In the genomic region with DNA sequence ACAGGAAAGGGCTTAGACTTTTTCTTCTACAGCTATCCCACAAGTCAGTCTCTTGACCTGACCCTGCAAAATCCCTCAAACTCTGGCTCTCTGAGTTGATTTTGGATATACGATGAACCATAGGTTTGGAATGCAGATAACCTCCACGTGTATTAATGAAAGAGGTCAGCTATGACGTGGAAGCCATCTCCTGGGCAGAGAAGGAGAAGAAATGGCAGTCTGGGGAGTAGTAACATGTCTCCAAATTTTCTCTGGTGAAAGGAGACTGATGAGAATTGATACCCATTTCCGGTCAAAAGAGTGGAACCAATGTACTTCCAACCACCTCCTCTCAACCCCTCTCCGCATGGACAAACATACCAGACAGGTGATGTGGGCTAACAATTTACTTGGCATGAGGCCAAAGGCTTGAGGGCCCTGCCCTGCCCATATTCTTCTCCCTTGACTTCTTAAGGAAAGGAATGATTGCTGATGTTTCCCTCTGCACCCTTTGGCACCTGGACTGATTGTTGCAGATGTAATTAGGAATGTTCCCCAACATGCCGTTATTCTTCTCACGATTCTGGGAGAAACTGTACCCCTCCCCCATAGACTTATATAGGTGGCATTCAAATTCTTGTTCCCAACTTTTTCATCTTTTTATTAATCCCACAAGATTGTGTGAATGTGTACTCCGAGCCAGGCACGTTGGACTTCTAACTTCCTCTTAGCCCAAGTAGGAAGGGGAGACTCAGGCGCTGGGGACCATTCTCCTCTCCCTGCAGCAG, we compare ENCODE assay signal across 8 cellular contexts. TPM values are rescaled to one million over a fixed set of nuclear protein-coding genes. Genes with fewer than 3 reads are reported as not detected.
A peak's percentile ranks its signal among the peaks of the same experiment; 100 is the strongest.
DNase-seq lines count a peak whose midpoint lies in the region; ATAC-seq and TF ChIP-seq lines count a peak whose summit lies in the region.

No MANE protein-coding gene starts in this region.

- peaks cover 0 to 12% (median 10%) of the 10 kb centered on the region in 3 experiments; a peak in 3 of 7 replicates for H3K36me3 Mint-ChIP-seq in H9 (ENCODE audit: insufficient read depth in 1 of 3, low read depth in 3 of 3)

- H3K36me3 ChIP-seq in smooth muscle cell (ENCODE audit: low read depth), result no peaks in the 10 kb centered on the region

- no peak overlapping the region for H2BK12ac ChIP-seq in H9 (ENCODE audit: insufficient read length, low read depth, low read length)

- TF ChIP-seq CTCF in H9 (conservative IDR thresholded peaks at IDR 0.05) (no peak), smooth muscle cell (IDR thresholded peaks at IDR 0.05; ENCODE audit: borderline replicate concordance, insufficient read depth, poor library complexity, severe bottlenecking) (no peak)

- no peak overlapping the region for H2BK5ac ChIP-seq in H9 (ENCODE audit: insufficient read length, low read length)

- H2AFZ ChIP-seq in H9 (ENCODE audit: low read length) (no peak overlapping the region), smooth muscle cell (ENCODE audit: low read depth) (peak overlapping the region; percentile 67)

- intact Hi-C loops in right cardiac atrium (cut with DNase I), result loop anchor here in 1 of 4 donors (10.0 kb wide), 1 partner anchor 74 kb away; no protein-coding TSS in a partner anchor

- no peaks in the 10 kb centered on the region for H3K79me1 ChIP-seq in H9 (ENCODE audit: insufficient read depth, low read depth, low read length, poor library complexity, severe bottlenecking)

- no peaks in the 10 kb centered on the region for H3K27me3 ChIP-seq in H9 (ENCODE audit: insufficient read depth, low read length)
- H3K27me3 ChIP-seq in right cardiac atrium (ENCODE audit: control insufficient read depth, insufficient read depth), result no peaks in the 10 kb centered on the region
- no peaks in the 10 kb centered on the region for H3K27me3 ChIP-seq in smooth muscle cell (ENCODE audit: low read depth)

- H3K4me3 Mint-ChIP-seq in H9, result peak overlapping the region; percentile 99

- peak overlapping the region in 2 of 3 experiments; percentile 98 to 100; a peak in 4 of 7 replicates for H3K27ac Mint-ChIP-seq in H9

- peaks cover 13% of the 10 kb centered on the region for H3F3A ChIP-seq in smooth muscle cell (ENCODE audit: low read depth)

- H2AK5ac ChIP-seq in H9 (ENCODE audit: insufficient read length, low read length), result no peak overlapping the region

- H3K9ac ChIP-seq in H9 (ENCODE audit: extremely low read depth, insufficient read length, low read length) (no peak overlapping the region), smooth muscle cell (ENCODE audit: low read depth) (peak overlapping the region; percentile 92)

- no peak overlapping the region for H3K18ac ChIP-seq in H9 (ENCODE audit: insufficient read length, low read depth, low read length)

- no peaks in the 10 kb centered on the region for H3K9me3 Mint-ChIP-seq in H9

- H3K56ac ChIP-seq in H9 (ENCODE audit: insufficient read length, low read depth, low read length), result no peak overlapping the region

- H3K14ac ChIP-seq in H9 (ENCODE audit: insufficient read depth, low read length), result no peak overlapping the region

- H4K91ac ChIP-seq in H9 (ENCODE audit: insufficient read length, low read depth, low read length), result no peak overlapping the region

- peaks cover 18% of the 10 kb centered on the region; the same call in 1 of the 2 replicates for H3K79me2 ChIP-seq in H9 (ENCODE audit: insufficient read depth, low read length)
- peaks cover 42% of the 10 kb centered on the region for H3K79me2 ChIP-seq in smooth muscle cell (ENCODE audit: low read depth)

- no peak for ATAC-seq in right cardiac atrium
- ATAC-seq in GM21529 (IDR thresholded peaks at IDR 0.05; ENCODE audit: unreplicated experiment), result no peak
- ATAC-seq in HG03432 (IDR thresholded peaks at IDR 0.05; ENCODE audit: unreplicated experiment), result no peak

- H3K27me3 Mint-ChIP-seq in H9 (ENCODE audit: low read depth), result no peaks in the 10 kb centered on the region

- H3K23ac ChIP-seq in H9 (ENCODE audit: insufficient read length, low read depth, low read length), result no peak overlapping the region

- H4K5ac ChIP-seq in H9 (ENCODE audit: insufficient read length, low read depth, low read length), result no peak overlapping the region

- no peak overlapping the region for H2BK20ac ChIP-seq in H9 (ENCODE audit: low read depth, low read length, poor library complexity, severe bottlenecking)

- no peak overlapping the region for H3K4ac ChIP-seq in H9 (ENCODE audit: low read depth, low read length)

- peaks cover 7% of the 10 kb centered on the region for H3K23me2 ChIP-seq in H9 (ENCODE audit: insufficient read length, low read depth, low read length, poor library complexity, severe bottlenecking)

- peaks cover 48% of the 10 kb centered on the region in 2 experiments for H3K4me1 Mint-ChIP-seq in H9

- WGBS in H9 (ENCODE audit: extremely low coverage, insufficient read length, low lambda C conversion rate), result no CpG with 5 or more reads among the region's 10 CpGs
- 36% methylated on average over 10 of the region's 10 CpGs for WGBS in right cardiac atrium
- 34% methylated on average over 10 of the region's 10 CpGs for WGBS in smooth muscle cell (ENCODE audit: low lambda C conversion rate)

- no peak overlapping the region for H2BK15ac ChIP-seq in H9 (ENCODE audit: low read depth, low read length)

- peaks cover 2% of the 10 kb centered on the region; the same call in 1 of the 2 replicates for H3K4me1 ChIP-seq in H9 (ENCODE audit: insufficient read depth, low read length)
- peaks cover 3% of the 10 kb centered on the region for H3K4me1 ChIP-seq in right cardiac atrium (ENCODE audit: control insufficient read depth, insufficient read depth, low read length)
- H3K4me1 ChIP-seq in smooth muscle cell (ENCODE audit: low read depth), result peaks cover 39% of the 10 kb centered on the region

- in situ Hi-C loops in SK-MEL-5 (cut with HindIII; ENCODE audit: low pct_unique_long_range_greater_than_20kb, low sequenced_read_pairs), result no loop called here

- H4K20me1 ChIP-seq in H9 (ENCODE audit: control insufficient read depth, insufficient read depth, insufficient read length) (no peaks in the 10 kb centered on the region), smooth muscle cell (ENCODE audit: low read depth) (peaks cover 36% of the 10 kb centered on the region)

- H2BK120ac ChIP-seq in H9 (ENCODE audit: low read depth, low read length, poor library complexity, severe bottlenecking), result no peak overlapping the region

- H3K4me2 ChIP-seq in H9 (ENCODE audit: insufficient read depth, insufficient read length, low read length) (peak overlapping the region; percentile 99), smooth muscle cell (peak overlapping the region; percentile 94)

- H3K9me3 ChIP-seq in H9 (ENCODE audit: control insufficient read depth, low read depth, low read length) (no peaks in the 10 kb centered on the region), right cardiac atrium (ENCODE audit: control insufficient read depth, low read length) (no peaks in the 10 kb centered on the region), smooth muscle cell (replicated peaks; ENCODE audit: low read depth) (no peaks in the 10 kb centered on the region)

- H3T11ph ChIP-seq in H9 (ENCODE audit: low read length), result no peak overlapping the region

- H3K4me3 ChIP-seq in right cardiac atrium (ENCODE audit: low read length) (peak overlapping the region; percentile 89), smooth muscle cell (peak overlapping the region; percentile 91)

- no peak overlapping the region for H4K8ac ChIP-seq in H9 (replicated peaks; ENCODE audit: insufficient read length, low read depth, low read length)

- H3K27ac ChIP-seq in H9 (ENCODE audit: insufficient read length, low read depth, low read length) (no peak overlapping the region), right cardiac atrium (ENCODE audit: low read length) (peak overlapping the region; percentile 96), smooth muscle cell (ENCODE audit: low read depth) (peak overlapping the region; percentile 92)

- DNase-seq in H9 (no peak), SK-MEL-5 (ENCODE audit: low read depth, low spot score) (peak; percentile 50), right cardiac atrium (no peak), smooth muscle cell (lab: John Stamatoyannopoulos, UW; ENCODE audit: unreplicated experiment) (no peak), T-helper 9 cell (no peak)
- no peak for DNase-seq in activated CD8-positive, alpha-beta memory T cell treated with anti-CD3 and anti-CD28 coated beads, Interleukin-2, amount 50 U/mL, for 48 hours

RNA-seq across cellular contexts. Expression of gene PLS3, which starts 0.6 kb away (rescaled TPM):
- total RNA-seq in H9 (2021), result 315 TPM in 2 replicates
- total RNA-seq in SK-MEL-5 (2014; rRNA removed; shearing (Covaris generic)), result 183 and 188 TPM in 2 replicates
- polyA plus RNA-seq in SK-MEL-5 (2015; cell fraction: cytosol; rRNA removed), result 105 and 139 TPM in 2 replicates
- 48.1 and 53.8 TPM in 2 replicates for polyA plus RNA-seq in SK-MEL-5 (2015; cell fraction: nucleus; rRNA removed)
- total RNA-seq in right cardiac atrium, result 10 to 100 TPM; 32.5 to 43.1 (median 37.7) TPM
- 23.7 TPM for polyA plus RNA-seq in right cardiac atrium
- 609 and 1,026 TPM in 2 replicates for total RNA-seq in smooth muscle cell
- 305 and 318 TPM in 2 replicates for polyA plus RNA-seq in smooth muscle cell
